Comparison of ENCODE assay signal across 28 cellular contexts in the genomic region with DNA sequence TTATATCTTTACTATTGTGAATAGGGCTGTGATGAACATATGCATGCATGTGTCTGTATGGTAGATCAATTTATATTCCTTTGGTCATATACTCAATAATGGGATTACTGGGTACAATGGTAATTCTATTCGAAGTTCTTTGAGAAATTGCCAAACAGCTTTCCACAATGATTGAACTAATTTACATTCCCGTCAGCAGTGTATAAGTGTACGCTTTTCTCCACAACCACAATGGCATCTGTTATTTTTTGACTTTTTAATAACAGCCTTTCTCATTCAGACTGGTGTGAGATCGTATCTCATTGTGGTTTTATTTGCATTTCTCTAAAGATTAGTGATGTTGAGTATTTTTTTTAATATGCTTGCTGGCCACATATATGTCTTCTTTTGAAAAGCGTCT.
"Had no signal": no experiment of that assay in that cellular context is flagged by ENCODE, and none has a peak within 500 bp of the region (broad histone marks: within the 10 kb centered on the region; RNA-seq: fewer than 3 reads in every experiment).

No MANE protein-coding gene starts in this region.

- H3K27me3 Mint-ChIP-seq: dendritic cell treated with granulocyte-macrophage colony-stimulating factor and Interleukin-4, amounts not matched to agents 40 ng/mL and 50 ng/mL, for 4 days; effector memory CD8-positive, alpha-beta T cell had no signal

- H3K4me1 Mint-ChIP-seq: endodermal cell had no signal

- DNase-seq: colonic mucosa; cortex of kidney; dermis blood vessel endothelial cell; dorsolateral prefrontal cortex; effector CD4-positive, alpha-beta T cell; effector CD8-positive, alpha-beta T cell; effector memory CD4-positive, alpha-beta T cell; effector memory CD8-positive, alpha-beta T cell; endodermal cell; erythroblast; esophagus squamous epithelium; foreskin fibroblast; foreskin keratinocyte; foreskin melanocyte; gastrocnemius medialis; glutamatergic neuron; head of caudate nucleus; heart left ventricle; heart right ventricle had no signal

- H3K4me2 ChIP-seq: hepatocyte had no signal

- H3K36me3 ChIP-seq: colonic mucosa, esophagus muscularis mucosa, esophagus squamous epithelium, gastrocnemius medialis, gastroesophageal sphincter, heart left ventricle, heart right ventricle had no signal

- H3K4me3 ChIP-seq: colonic mucosa, coronary artery, dorsolateral prefrontal cortex, esophagus muscularis mucosa, esophagus squamous epithelium, gastrocnemius medialis, gastroesophageal sphincter, heart left ventricle, heart right ventricle, hepatocyte had no signal

- H3K9me3 ChIP-seq: colonic mucosa, esophagus muscularis mucosa, esophagus squamous epithelium, gastrocnemius medialis, gastroesophageal sphincter, heart right ventricle had no signal

- H3K9me3 Mint-ChIP-seq: dendritic cell treated with granulocyte-macrophage colony-stimulating factor and Interleukin-4, amounts not matched to agents 40 ng/mL and 50 ng/mL, for 4 days had no signal

- H3K4me1 ChIP-seq: colonic mucosa, esophagus muscularis mucosa, esophagus squamous epithelium, foreskin keratinocyte, gastrocnemius medialis, gastroesophageal sphincter, heart left ventricle, heart right ventricle had no signal

- H3K27ac ChIP-seq: colonic mucosa, coronary artery, dorsolateral prefrontal cortex, epithelial cell of prostate, esophagus muscularis mucosa, esophagus squamous epithelium, foreskin keratinocyte, gastrocnemius medialis, gastroesophageal sphincter, heart left ventricle, heart right ventricle, hepatocyte had no signal

- H3K4me3 Mint-ChIP-seq: dendritic cell treated with granulocyte-macrophage colony-stimulating factor and Interleukin-4, amounts not matched to agents 40 ng/mL and 50 ng/mL, for 4 days; effector memory CD8-positive, alpha-beta T cell; endodermal cell had no signal

- H2AFZ ChIP-seq: hepatocyte had no signal

- H3K79me2 ChIP-seq: hepatocyte had no signal

- FAIRE-seq: colon, endometrium, frontal cortex had no signal

- H3K27me3 ChIP-seq: colonic mucosa, esophagus muscularis mucosa, esophagus squamous epithelium, foreskin keratinocyte, gastrocnemius medialis, gastroesophageal sphincter, heart right ventricle, hepatocyte had no signal

- H3K27ac Mint-ChIP-seq: dendritic cell treated with granulocyte-macrophage colony-stimulating factor and Interleukin-4, amounts not matched to agents 40 ng/mL and 50 ng/mL, for 4 days; effector memory CD8-positive, alpha-beta T cell; endodermal cell had no signal
